In the genomic region with DNA sequence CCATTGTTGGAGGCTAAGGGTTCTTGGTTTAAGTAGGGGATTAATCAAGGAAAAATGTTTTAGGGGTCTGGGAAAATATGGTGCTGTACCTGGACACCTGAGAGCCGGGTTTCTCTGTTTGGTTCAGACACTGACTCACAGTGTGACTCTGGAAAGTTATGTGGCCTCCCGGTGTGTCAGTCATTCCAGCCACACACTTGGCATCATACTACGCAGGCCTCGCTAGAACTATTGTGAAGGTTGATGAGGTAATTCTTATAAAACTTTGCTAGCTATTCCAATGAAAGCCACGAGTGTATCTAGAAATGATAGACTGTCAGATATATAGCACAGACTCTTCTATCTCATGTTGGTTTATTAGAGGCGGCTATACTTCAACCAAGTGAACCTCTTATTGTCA, we compare ENCODE assay signal across 25 cellular contexts. TPM values are rescaled to one million over a fixed set of nuclear protein-coding genes. Genes with fewer than 3 reads are reported as not detected.
DNase-seq lines count a peak whose midpoint lies in the region; ATAC-seq and FAIRE-seq lines count a peak whose summit lies in the region.
"Had no signal": no experiment of that assay in that cellular context is flagged by ENCODE, and none has a peak within 500 bp of the region (broad histone marks: within the 10 kb centered on the region; RNA-seq: fewer than 3 reads in every experiment).

No MANE protein-coding gene starts in this region.

- FAIRE-seq in urothelium cell line (lab: Jason Lieb, UNC), result no peak
- FAIRE-seq: A204.1, frontal cortex, GM12892, keratinocyte had no signal

- ATAC-seq in activated CD4-positive, alpha-beta T cell treated with anti-CD3 and anti-CD28 coated beads for 36 hours, result peak; percentile 72
- no peak for ATAC-seq in naive thymus-derived CD8-positive, alpha-beta T cell
- ATAC-seq: GM23338 had no signal

- peak; percentile 60 for DNase-seq in activated CD4-positive, alpha-beta T cell treated with anti-CD3 and anti-CD28 coated beads for 36 hours
- no peak for DNase-seq in activated CD4-positive, alpha-beta T cell treated with anti-CD3 and anti-CD28 coated beads, Interleukin-2, amount 50 U/mL, for 4 hours
- DNase-seq in stimulated activated CD4-positive, alpha-beta T cell treated with anti-CD3 and anti-CD28 coated beads, Interleukin-15, amount 100 ng/mL, for 48 hours (ENCODE audit: low read depth in 2 of 2), result peak; percentile 22 to 30
- DNase-seq in stimulated activated CD4-positive, alpha-beta T cell treated with anti-CD3 and anti-CD28 coated beads, Interleukin-12 subunit alpha, Interleukin-12 subunit beta, amount 100 ng/mL, for 4 hours, result no peak
- peak; percentile 58 for DNase-seq in kidney tubule cell (ENCODE audit: low spot score)
- peak; percentile 49 for DNase-seq in urothelium cell line (ENCODE audit: low spot score)
- no peak for DNase-seq in effector CD8-positive, alpha-beta T cell (lab: John Stamatoyannopoulos, UW)
- DNase-seq in naive thymus-derived CD8-positive, alpha-beta T cell, result no peak
- DNase-seq: BE2C; central memory CD4-positive, alpha-beta T cell; DMS79; mesendoderm; naive B cell; NCI-H1694; NCI-H2171 treated with DMSO at 0.1 percent for 48 hours; NCI-H526 treated with DMSO at 0.1 percent for 48 hours; Right ventricle myocardium superior; substantia nigra; SW 1271 had no signal

- CTCF ChIA-PET in activated CD4-positive, alpha-beta T cell treated with anti-CD3 and anti-CD28 coated beads for 36 hours (lab: Charles Lee), result interaction anchor here (0.6 kb wide), 2 partner anchors 28 to 1009 kb away, joined by 3 to 5 read pairs; no protein-coding TSS in a partner anchor

- H3K27ac Mint-ChIP-seq in activated CD4-positive, alpha-beta T cell treated with anti-CD3 and anti-CD28 coated beads for 36 hours, result no peak overlapping the region
- no peak overlapping the region for H3K27ac Mint-ChIP-seq in naive thymus-derived CD8-positive, alpha-beta T cell
- H3K27ac Mint-ChIP-seq: GM23338, naive B cell had no signal

- H3K27me3 Mint-ChIP-seq in activated CD4-positive, alpha-beta T cell treated with anti-CD3 and anti-CD28 coated beads for 36 hours, result peaks cover 2% of the 10 kb centered on the region
- H3K27me3 Mint-ChIP-seq in naive thymus-derived CD8-positive, alpha-beta T cell, result peaks cover 0 to 6% (median 2%) of the 10 kb centered on the region in 5 donors

- POLR2A ChIA-PET in activated CD4-positive, alpha-beta T cell treated with anti-CD3 and anti-CD28 coated beads for 36 hours (lab: Charles Lee), result no interaction called here
- POLR2A ChIA-PET in naive thymus-derived CD8-positive, alpha-beta T cell (lab: Charles Lee), result no interaction called here

- H3K4me1 Mint-ChIP-seq in activated CD4-positive, alpha-beta T cell treated with anti-CD3 and anti-CD28 coated beads for 36 hours, result peaks cover 26% of the 10 kb centered on the region
- H3K4me1 Mint-ChIP-seq in naive thymus-derived CD8-positive, alpha-beta T cell, result peaks cover 4 to 13% (median 10%) of the 10 kb centered on the region in 4 donors

- intact Hi-C loops in activated CD4-positive, alpha-beta T cell treated with anti-CD3 and anti-CD28 coated beads for 36 hours (cut with DNase I, micrococcal nuclease), result loop anchor here in 1 of 2 experiments (10.0 kb wide), 1 partner anchor 1221 kb away; a partner anchor contains a TSS

- H3K4me3 Mint-ChIP-seq in activated CD4-positive, alpha-beta T cell treated with anti-CD3 and anti-CD28 coated beads for 36 hours, result no peak overlapping the region
- H3K4me3 Mint-ChIP-seq in naive thymus-derived CD8-positive, alpha-beta T cell, result no peak overlapping the region
- H3K4me3 Mint-ChIP-seq: GM23338 had no signal

- no peaks in the 10 kb centered on the region for H3K36me3 Mint-ChIP-seq in activated CD4-positive, alpha-beta T cell treated with anti-CD3 and anti-CD28 coated beads for 36 hours (ENCODE audit: low read depth)
- no peaks in the 10 kb centered on the region for H3K36me3 Mint-ChIP-seq in naive thymus-derived CD8-positive, alpha-beta T cell
- H3K36me3 Mint-ChIP-seq: IgD-negative memory B cell had no signal

- H3K9me3 Mint-ChIP-seq in activated CD4-positive, alpha-beta T cell treated with anti-CD3 and anti-CD28 coated beads for 36 hours (ENCODE audit: low read depth), result no peaks in the 10 kb centered on the region
- H3K9me3 Mint-ChIP-seq in naive thymus-derived CD8-positive, alpha-beta T cell, result no peaks in the 10 kb centered on the region
- H3K9me3 Mint-ChIP-seq: GM23338, naive B cell had no signal

RNA-seq across cellular contexts. Expression of a gene that starts 4.8 kb away (rescaled TPM):
- 1 to 10 TPM; 2.3 to 3.0 TPM for total RNA-seq in activated CD4-positive, alpha-beta T cell treated with anti-CD3 and anti-CD28 coated beads for 36 hours
- total RNA-seq in naive thymus-derived CD8-positive, alpha-beta T cell, result 10 to 100 TPM in 1 of 2 experiments, 1 to 10 TPM in 1; 7.2 to 10.1 TPM
- 1 to 10 TPM in 2 of 3 donors, under 1 TPM in 1; 0.71 to 2.0 (median 1.7) TPM for polyA plus RNA-seq in naive thymus-derived CD8-positive, alpha-beta T cell

Comparison
In these comparisons a context has a peak if more than half of its experiments do, and no peak if none do; other contexts are left out.
1. DNase-seq: peak in activated CD4-positive, alpha-beta T cell treated with anti-CD3 and anti-CD28 coated beads for 36 hours (single experiment), stimulated activated CD4-positive, alpha-beta T cell treated with anti-CD3 and anti-CD28 coated beads, Interleukin-15, amount 100 ng/mL, for 48 hours (2 of 2), kidney tubule cell (single experiment) and urothelium cell line (single experiment); none in activated CD4-positive, alpha-beta T cell treated with anti-CD3 and anti-CD28 coated beads, Interleukin-2, amount 50 U/mL, for 4 hours (0 of 2), stimulated activated CD4-positive, alpha-beta T cell treated with anti-CD3 and anti-CD28 coated beads, Interleukin-12 subunit alpha, Interleukin-12 subunit beta, amount 100 ng/mL, for 4 hours (single experiment), effector CD8-positive, alpha-beta T cell (single experiment) and naive thymus-derived CD8-positive, alpha-beta T cell (0 of 10).